Comparison of ENCODE assay signal across 12 cellular contexts in the genomic region with DNA sequence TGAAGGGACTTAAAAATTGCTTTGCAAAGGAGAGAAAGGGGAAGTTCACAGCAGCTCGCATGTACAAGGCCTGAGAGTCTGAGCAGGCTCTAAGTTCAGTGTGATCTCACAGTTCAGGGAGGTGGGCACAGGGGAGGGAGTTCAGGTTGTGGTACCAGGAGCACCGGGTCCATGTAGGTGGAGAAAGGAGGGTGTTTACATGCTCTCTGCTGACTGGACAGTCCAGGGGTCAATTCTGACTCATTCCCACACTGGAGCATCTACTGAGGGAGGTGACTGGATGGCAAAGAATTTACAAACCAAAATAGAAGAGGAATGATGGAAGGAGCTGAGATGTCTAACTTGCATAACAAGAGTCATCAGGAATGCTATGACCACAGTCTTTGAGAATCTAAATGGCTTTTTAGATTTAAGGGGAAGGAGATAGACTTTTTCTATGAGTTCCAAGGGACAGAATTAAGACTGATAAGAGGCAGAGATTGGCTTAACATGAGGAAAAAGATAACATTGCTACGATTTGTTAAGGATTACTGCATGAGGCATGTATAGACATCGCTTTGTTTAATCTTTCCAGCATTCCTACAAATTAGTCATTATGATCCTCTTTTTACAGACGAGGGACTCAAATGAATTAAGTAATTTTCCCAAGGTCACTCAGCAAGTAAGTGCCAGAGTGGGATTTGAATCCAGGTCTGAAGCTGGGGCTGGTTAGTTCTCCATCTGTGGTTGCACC. TPM values are rescaled to one million over a fixed set of nuclear protein-coding genes. Genes with fewer than 3 reads are reported as not detected.
DNase-seq lines count a peak whose midpoint lies in the region; FAIRE-seq and TF ChIP-seq lines count a peak whose summit lies in the region.
"Had no signal": no experiment of that assay in that cellular context is flagged by ENCODE, and none has a peak within 500 bp of the region (broad histone marks: within the 10 kb centered on the region; RNA-seq: fewer than 3 reads in every experiment).

No MANE protein-coding gene starts in this region.

- H3K27ac ChIP-seq in OCI-LY1 (ENCODE audit: low read depth, low read length, poor library complexity, severe bottlenecking) (peak overlapping the region; percentile 46), kidney (ENCODE audit: low read depth in 2 of 2, low read length in 2 of 2) (no peak overlapping the region)
- H3K27ac ChIP-seq: VCaP had no signal

- H3K4me1 ChIP-seq in OCI-LY1 (ENCODE audit: insufficient read depth, low read length, severe bottlenecking) = peaks cover 6% of the 10 kb centered on the region
- H3K4me1 ChIP-seq in kidney (ENCODE audit: control insufficient read depth in 1 of 2, insufficient read depth in 1 of 2, low read depth in 1 of 2, low read length in 2 of 2) = no peaks in the 10 kb centered on the region

- no peak overlapping the region; the same call in 1 of the 2 replicates for H3K4me2 ChIP-seq in OCI-LY1 (ENCODE audit: low read length)

- H3F3A ChIP-seq in OCI-LY1 (ENCODE audit: insufficient read depth, low read length) = no peaks in the 10 kb centered on the region

- no peaks in the 10 kb centered on the region for H3K79me2 ChIP-seq in OCI-LY1 (ENCODE audit: insufficient read depth, low read length)

- no peaks in the 10 kb centered on the region for H3K9me3 ChIP-seq in OCI-LY1 (ENCODE audit: low read length)
- H3K9me3 ChIP-seq in kidney (ENCODE audit: control insufficient read depth in 1 of 2, low read length in 2 of 2) = no peaks in the 10 kb centered on the region

- intact Hi-C loops in kidney (cut with DNase I) = no loop called here

- DNase-seq in EH (ENCODE audit: low read depth) (peak; percentile 99), epithelial cell of esophagus (ENCODE audit: low read depth) (peak; percentile 87), non-pigmented ciliary epithelial cell (ENCODE audit: low read depth) (peak; percentile 98), iPS-NIHi11 (ENCODE audit: low spot score) (no peak), anterior cingulate cortex (lab: John Stamatoyannopoulos, UW) (no peak), kidney (no peak)
- DNase-seq in activated CD4-positive, alpha-beta T cell treated with anti-CD3 and anti-CD28 coated beads, Interleukin-2, amount 50 U/mL, for 1 hour = no peak
- DNase-seq: central memory CD4-positive, alpha-beta T cell; midbrain; NCI-H1930 had no signal

- no peak overlapping the region; the same call in 1 of the 2 replicates for H3K9ac ChIP-seq in OCI-LY1 (ENCODE audit: low read length)
- H3K9ac ChIP-seq in kidney (ENCODE audit: low read length in 2 of 2) = no peak overlapping the region

- H2AFZ ChIP-seq in OCI-LY1 (ENCODE audit: low read length) = no peak overlapping the region

- H3K4me3 ChIP-seq in OCI-LY1 (ENCODE audit: low read depth, low read length, poor library complexity, severe bottlenecking) (no peak overlapping the region), epithelial cell of esophagus (ENCODE audit: low read length) (no peak overlapping the region), kidney (ENCODE audit: low read length in 2 of 2) (no peak overlapping the region)

- H3K36me3 ChIP-seq in OCI-LY1 (ENCODE audit: insufficient read depth, low read length) (peaks cover 19% of the 10 kb centered on the region), kidney (ENCODE audit: control insufficient read depth in 1 of 2, insufficient read depth in 2 of 2, low read length in 2 of 2) (no peaks in the 10 kb centered on the region)

- H3K9me2 ChIP-seq in OCI-LY1 (ENCODE audit: low read depth, low read length) = no peaks in the 10 kb centered on the region

- H4K20me1 ChIP-seq in OCI-LY1 (ENCODE audit: insufficient read depth, low read length) = no peaks in the 10 kb centered on the region

- H3K27me3 ChIP-seq in OCI-LY1 (ENCODE audit: insufficient read depth, low read length) = no peaks in the 10 kb centered on the region

- FAIRE-seq in kidney (lab: Jason Lieb, UNC) = no peak

- TF ChIP-seq CTCF in OCI-LY1 (IDR thresholded peaks at IDR 0.05; ENCODE audit: low read length) (no peak), epithelial cell of esophagus (IDR thresholded peaks at IDR 0.05; ENCODE audit: insufficient read depth, low read depth, low read length, missing control alignments) (no peak), kidney (IDR thresholded peaks at IDR 0.05; ENCODE audit: borderline replicate concordance, extremely low read depth, insufficient read depth) (no peak)

RNA-seq across cellular contexts. Expression of gene MIS12, which starts 29.9 kb away (rescaled TPM):
- 17.4 TPM for total RNA-seq in kidney
- polyA plus RNA-seq in kidney (ENCODE audit: insufficient read depth, low read depth, low replicate concordance) = 9.6 TPM

RNA-seq across cellular contexts. Expression of gene DERL2, which starts 30.2 kb away (rescaled TPM):
- total RNA-seq in kidney = 71.5 TPM
- polyA plus RNA-seq in kidney (ENCODE audit: insufficient read depth, low read depth, low replicate concordance) = 96.0 TPM

RNA-seq across cellular contexts. Expression of gene DHX33, which starts 47.4 kb away (rescaled TPM):
- 13.2 TPM for total RNA-seq in kidney
- polyA plus RNA-seq in kidney (ENCODE audit: insufficient read depth, low read depth, low replicate concordance) = 3.1 TPM

Comparison
In these comparisons a context has a peak if more than half of its experiments do, and no peak if none do; other contexts are left out.
1. DNase-seq: peak in EH (single experiment), epithelial cell of esophagus (single experiment) and non-pigmented ciliary epithelial cell (single experiment); none in iPS-NIHi11 (single experiment), activated CD4-positive, alpha-beta T cell treated with anti-CD3 and anti-CD28 coated beads, Interleukin-2, amount 50 U/mL, for 1 hour (single experiment), anterior cingulate cortex (0 of 58) and kidney (single experiment).